ENCODE assay signal across 32 cellular contexts in the genomic region with DNA sequence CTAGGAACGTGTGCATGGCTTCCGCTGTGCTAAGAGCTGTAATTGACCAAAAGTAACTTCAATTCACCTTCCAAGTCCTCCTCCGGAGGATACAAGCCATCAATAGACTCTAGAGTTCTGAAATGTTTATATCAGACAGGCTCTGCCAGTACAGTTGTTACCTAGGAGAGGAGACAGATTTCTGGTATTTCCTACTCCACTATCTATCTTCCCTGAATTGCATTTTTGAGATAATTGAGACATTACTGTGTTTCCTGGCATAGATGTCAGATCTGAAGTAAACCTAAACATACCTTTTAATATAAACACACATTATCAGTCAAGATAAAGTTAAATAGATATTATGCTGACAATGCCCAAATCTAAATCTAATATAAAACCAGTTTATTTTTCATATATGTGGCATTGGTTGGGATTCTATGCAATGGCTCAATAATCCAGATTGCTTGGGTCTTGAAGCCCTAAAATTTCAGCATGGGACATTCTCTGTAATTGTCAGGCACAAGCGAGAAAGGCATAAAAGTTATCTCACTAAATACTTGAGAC. TPM values are rescaled to one million over a fixed set of nuclear protein-coding genes. Genes with fewer than 3 reads are reported as not detected.
DNase-seq lines count a peak whose midpoint lies in the region; ATAC-seq, FAIRE-seq and TF ChIP-seq lines count a peak whose summit lies in the region.
"Had no signal": no experiment of that assay in that cellular context is flagged by ENCODE, and none has a peak within 500 bp of the region (broad histone marks: within the 10 kb centered on the region; RNA-seq: fewer than 3 reads in every experiment).

No MANE protein-coding gene starts in this region.

- H2AFZ ChIP-seq in HepG2 (ENCODE audit: low read length), result no peak overlapping the region

- TF ChIP-seq EP300 in HepG2 (IDR thresholded peaks at IDR 0.05; ENCODE audit: low read depth in 2 of 2, low read length in 2 of 2) (no peak), HepG2 (CRISPR knock-in tag; IDR thresholded peaks at IDR 0.05; ENCODE audit: borderline replicate concordance) (no peak)

- POLR2A ChIA-PET in HepG2 (lab: Yijun Ruan, JAX), result no interaction called here

- H3K36me3 ChIP-seq in HepG2 (replicated peaks in 1 of 2; ENCODE audit: control insufficient read depth in 1 of 2, insufficient read depth in 2 of 2, low read length in 2 of 2) (no peaks in the 10 kb centered on the region), right lobe of liver (no peaks in the 10 kb centered on the region), bronchial epithelial cell (ENCODE audit: control insufficient read depth, insufficient read depth, low read length) (no peaks in the 10 kb centered on the region), spleen (no peaks in the 10 kb centered on the region)
- H3K36me3 ChIP-seq: breast epithelium, colonic mucosa, upper lobe of left lung, WERI-Rb-1 had no signal

- H4K20me1 ChIP-seq in HepG2 (ENCODE audit: insufficient read depth, low read length), result no peaks in the 10 kb centered on the region

- TF ChIP-seq POLR2A in HepG2 (IDR thresholded peaks at IDR 0.05; ENCODE audit: insufficient read depth in 1 of 2, low read depth in 2 of 2, low read length in 2 of 2) (no peak), right lobe of liver (IDR thresholded peaks at IDR 0.05) (no peak), spleen (IDR thresholded peaks at IDR 0.05) (no peak)

- no peaks in the 10 kb centered on the region for H3K27me3 ChIP-seq in HepG2 (ENCODE audit: control insufficient read depth in 1 of 2, insufficient read depth in 2 of 2, low read length in 2 of 2)
- H3K27me3 ChIP-seq in right lobe of liver, result no peaks in the 10 kb centered on the region
- no peaks in the 10 kb centered on the region for H3K27me3 ChIP-seq in bronchial epithelial cell (ENCODE audit: control insufficient read depth, insufficient read depth, low read length)
- no peaks in the 10 kb centered on the region for H3K27me3 ChIP-seq in spleen (replicated peaks in 1 of 7)
- H3K27me3 ChIP-seq: breast epithelium, colonic mucosa, upper lobe of left lung had no signal

- DNase-seq in HepG2 (ENCODE audit: low spot score) (no peak), right lobe of liver (no peak), bronchial epithelial cell (ENCODE audit: low read depth) (peak; percentile 22), kidney glomerular epithelial cell (lab: John Stamatoyannopoulos, UW) (peak; percentile 17), spleen (no peak), HT-29 (ENCODE audit: low spot score) (no peak)
- DNase-seq: activated CD4-positive, alpha-beta T cell treated with anti-CD3 and anti-CD28 coated beads for 48 hours; activated CD8-positive, alpha-beta memory T cell treated with anti-CD3 and anti-CD28 coated beads for 24 hours; AML-193; amygdala; Calu3; CD4-positive, CD25-positive, alpha-beta regulatory T cell; colonic mucosa; effector memory CD4-positive, alpha-beta T cell; H7; head of caudate nucleus; islet precursor cell; NCI-H1694; NCI-H510A; nephron progenitor cell; stimulated activated naive CD4-positive, alpha-beta T cell; T1000; upper lobe of left lung; WERI-Rb-1 had no signal

- no peak overlapping the region for H3K4me2 ChIP-seq in HepG2 (ENCODE audit: low read depth, low read length)

- no peak overlapping the region for H3K4me3 ChIP-seq in HepG2 (replicated peaks in 1 of 3; ENCODE audit: insufficient read depth in 1 of 3, low read depth in 2 of 3, low read length in 3 of 3)
- no peak overlapping the region for H3K4me3 ChIP-seq in right lobe of liver
- H3K4me3 ChIP-seq in bronchial epithelial cell (ENCODE audit: low read depth, low read length), result no peak overlapping the region
- no peak overlapping the region for H3K4me3 ChIP-seq in spleen
- H3K4me3 ChIP-seq: breast epithelium, colonic mucosa, upper lobe of left lung had no signal

- H3K79me2 ChIP-seq in HepG2 (ENCODE audit: insufficient read depth, low read length), result no peaks in the 10 kb centered on the region

- no peaks in the 10 kb centered on the region for H3K9me3 ChIP-seq in HepG2 (ENCODE audit: low read length)
- no peaks in the 10 kb centered on the region for H3K9me3 ChIP-seq in right lobe of liver
- H3K9me3 ChIP-seq in spleen, result peaks cover 0 to 4% (median 0%) of the 10 kb centered on the region in 8 donors
- H3K9me3 ChIP-seq: breast epithelium, colonic mucosa, upper lobe of left lung had no signal

- in situ Hi-C loops in HepG2 (cut with HindIII; ENCODE audit: extremely low pct_ligation_motif_present, low pct_unique_long_range_greater_than_20kb), result no loop called here

- CTCF ChIA-PET in HepG2 (lab: Yijun Ruan, JAX; ENCODE audit: low intra/inter-chr PET ratio, low total read pairs), result no interaction called here

- intact Hi-C loops in HepG2 (cut with micrococcal nuclease; ENCODE audit: unreplicated experiment), result no loop called here
- intact Hi-C loops in right lobe of liver (cut with DNase I), result no loop called here
- intact Hi-C loops in spleen (cut with DNase I; ENCODE audit: low total_unique reads), result no loop called here

- ATAC-seq in HepG2 (no peak), right lobe of liver (no peak), HG03432 (IDR thresholded peaks at IDR 0.05; ENCODE audit: unreplicated experiment) (no peak), HG03520 (IDR thresholded peaks at IDR 0.05; ENCODE audit: unreplicated experiment) (no peak)

- BruUV-seq in HepG2 (replicated peaks; lab: Mats Ljungman, UMichigan), result no TSS peak

- H3K4me1 ChIP-seq in HepG2 (ENCODE audit: insufficient read depth, low read length), result no peaks in the 10 kb centered on the region
- H3K4me1 ChIP-seq in right lobe of liver, result no peaks in the 10 kb centered on the region
- no peaks in the 10 kb centered on the region for H3K4me1 ChIP-seq in spleen
- H3K4me1 ChIP-seq: breast epithelium, colonic mucosa, upper lobe of left lung had no signal

- TF ChIP-seq CTCF in HepG2 (CRISPR knock-in tag; IDR thresholded peaks at IDR 0.05) (no peak), right lobe of liver (IDR thresholded peaks at IDR 0.05) (no peak), bronchial epithelial cell (IDR thresholded peaks at IDR 0.05; ENCODE audit: insufficient read depth, low read length, severe bottlenecking) (no peak), spleen (IDR thresholded peaks at IDR 0.05 in 8 of 11, conservative IDR thresholded peaks at IDR 0.05 in 3 of 11) (no peak)

- H3K27ac ChIP-seq in HepG2 (ENCODE audit: extremely low read length, insufficient read depth, low read length) (no peak overlapping the region), right lobe of liver (no peak overlapping the region), spleen (no peak overlapping the region)
- H3K27ac ChIP-seq: 22Rv1, breast epithelium, colonic mucosa, upper lobe of left lung, WERI-Rb-1 had no signal

- WGBS in HepG2 (ENCODE audit: low lambda C conversion rate), result 7% methylated on average over 4 of the region's 4 CpGs
- WGBS in right lobe of liver (ENCODE audit: insufficient coverage, low coverage, low lambda C conversion rate, missing lambda C conversion rate), result 75% methylated on average over 4 of the region's 4 CpGs
- 66 to 82% (median 80%) methylated on average over 4 of the region's 4 CpGs for WGBS in spleen, 5 donors

- TF ChIP-seq RAD21 in HepG2 (CRISPR knock-in tag; IDR thresholded peaks at IDR 0.05), result no peak

- no peak for FAIRE-seq in HepG2 (lab: Jason Lieb, UNC)
- FAIRE-seq in bronchial epithelial cell (lab: Jason Lieb, UNC), result no peak

- no peak overlapping the region for H3K9ac ChIP-seq in HepG2 (ENCODE audit: insufficient read depth, low read depth, low read length)

TF ChIP-seq in HepG2, 621 proteins besides CTCF, POLR2A, EP300 and RAD21 (continues in another document):
- TF ChIP-seq ZNF766 (CRISPR knock-in tag; IDR thresholded peaks at IDR 0.05; ENCODE audit: borderline replicate concordance) (no peak), KMT2A (CRISPR knock-in tag; IDR thresholded peaks at IDR 0.05) (no peak), MAFF (IDR thresholded peaks at IDR 0.05; ENCODE audit: low read depth, low read length) (peak; percentile 32; the same call in 1 of the 2 replicates), RFXAP (CRISPR knock-in tag; IDR thresholded peaks at IDR 0.05; ENCODE audit: borderline replicate concordance) (no peak), ZNF441 (CRISPR knock-in tag; IDR thresholded peaks at IDR 0.05; ENCODE audit: borderline replicate concordance) (no peak)

RNA-seq across cellular contexts. Expression of gene TYRP1, which starts 8.2 kb away (rescaled TPM):
- total RNA-seq in HepG2 (2016; rRNA removed; fragmentation: Illumina TruSeq; extraction: Trizol), result 0.28 TPM in 1 of 2 replicates, not detected in the other
- total RNA-seq in HepG2 (2016; cell fraction: cytosol; rRNA removed; fragmentation: Illumina TruSeq; extraction: Trizol; ENCODE audit: low read depth), result not detected in 2 replicates
- not detected in 2 replicates for total RNA-seq in HepG2 (2016; cell fraction: insoluble cytoplasmic fraction; rRNA removed; fragmentation: Illumina TruSeq; extraction: Trizol)
- total RNA-seq in HepG2 (2016; cell fraction: membrane; rRNA removed; fragmentation: Illumina TruSeq; extraction: Trizol), result not detected in 2 replicates
- total RNA-seq in HepG2 (2016; cell fraction: nucleus; rRNA removed; fragmentation: Illumina TruSeq; extraction: Trizol), result not detected in 2 replicates
- 0.04 TPM in 1 of 2 replicates, not detected in the other for polyA plus RNA-seq in HepG2 (2011; rRNA removed)
- polyA plus RNA-seq in HepG2 (2011; cell fraction: cytosol; rRNA removed), result not detected in 2 replicates
- not detected in 2 replicates for polyA plus RNA-seq in HepG2 (2011; cell fraction: nucleus; rRNA removed)
- polyA plus RNA-seq in HepG2 (2012), result not detected in 2 replicates
- 0.06 TPM in 1 of 2 replicates, not detected in the other for polyA plus RNA-seq in HepG2 (2016; cell fraction: cytosol; fragmentation: Illumina TruSeq; extraction: Trizol; ENCODE audit: low read depth)
- polyA plus RNA-seq in HepG2 (2016; cell fraction: insoluble cytoplasmic fraction; fragmentation: Illumina TruSeq; extraction: Trizol; ENCODE audit: low read depth), result not detected in 2 replicates
- polyA plus RNA-seq in HepG2 (2016; cell fraction: membrane; fragmentation: Illumina TruSeq; extraction: Trizol; ENCODE audit: low read depth), result not detected in 2 replicates
- not detected in 2 replicates for polyA plus RNA-seq in HepG2 (2016; cell fraction: nucleus; fragmentation: Illumina TruSeq; extraction: Trizol; ENCODE audit: insufficient read depth, low read depth)
- 0.14 TPM in 1 of 2 replicates, not detected in the other for polyA minus RNA-seq in HepG2 (2011; rRNA and poly(A)+ RNA removed; ENCODE audit: low replicate concordance)
- polyA minus RNA-seq in HepG2 (2011; cell fraction: cytosol; rRNA and poly(A)+ RNA removed), result not detected in 2 replicates
- polyA minus RNA-seq in HepG2 (2011; cell fraction: nucleus; rRNA and poly(A)+ RNA removed), result not detected in 2 replicates
- not detected for total RNA-seq in right lobe of liver
- not detected in 2 replicates for total RNA-seq in bronchial epithelial cell
- not detected for total RNA-seq in spleen
- polyA plus RNA-seq in spleen, result not detected
- not detected in 2 replicates for total RNA-seq in HT-29 (2014; rRNA removed; shearing (Covaris generic))
- total RNA-seq: breast epithelium; Calu3; CD4-positive, CD25-positive, alpha-beta regulatory T cell; epithelial cell of proximal tubule; LHCN-M2; osteocyte; skeletal muscle tissue had no signal
- polyA plus RNA-seq: CD4-positive, CD25-positive, alpha-beta regulatory T cell had no signal

Comparison
In these comparisons a context has a peak if more than half of its experiments do, and no peak if none do; other contexts are left out.
1. DNase-seq: peak in bronchial epithelial cell (single experiment) and kidney glomerular epithelial cell (single experiment); none in HepG2 (single experiment), right lobe of liver (0 of 3), spleen (single experiment) and HT-29 (single experiment).